ENCODE assay signal across 8 cellular contexts in genomic region chr17:65099941-65100315, GRCh38. TPM values are rescaled to one million over a fixed set of nuclear protein-coding genes. Genes with fewer than 3 reads are reported as not detected.
DNase-seq lines count a peak whose midpoint lies in the region; ATAC-seq and TF ChIP-seq lines count a peak whose summit lies in the region.

No MANE protein-coding gene starts in this region.

- H3K4ac ChIP-seq in neuronal stem cell (ENCODE audit: low read length), result no peak overlapping the region

- H3K27ac Mint-ChIP-seq in activated CD8-positive, alpha-beta T cell treated with anti-CD3 and anti-CD28 coated beads, Interleukin-2, amount 10 ng/mL, durations not matched to agents 7 days and 5 days, result peak overlapping the region; percentile 81

- H2BK12ac ChIP-seq in neuronal stem cell (ENCODE audit: low read length), result no peak overlapping the region

- no peaks in the 10 kb centered on the region for H3K9me3 Mint-ChIP-seq in activated CD8-positive, alpha-beta T cell treated with anti-CD3 and anti-CD28 coated beads, Interleukin-2, amount 10 ng/mL, durations not matched to agents 7 days and 5 days (ENCODE audit: insufficient read depth)

- TF ChIP-seq CTCF in LNCaP clone FGC (IDR thresholded peaks at IDR 0.05; ENCODE audit: control insufficient read depth, extremely low read depth, insufficient read depth) (no peak), suprapubic skin (IDR thresholded peaks at IDR 0.05) (no peak)

- CTCF ChIA-PET in activated CD8-positive, alpha-beta T cell treated with anti-CD3 and anti-CD28 coated beads, Interleukin-2, amount 10 ng/mL, durations not matched to agents 7 days and 5 days (lab: Charles Lee), result interaction anchor here (0.7 to 5.1 kb wide), 30 partner anchors 9 to 180 kb away, joined by 3 to 40 read pairs (median 5); partner anchors contain the start of genes GNA13, LRRC37A3 and RGS9

- no peak for TF ChIP-seq POLR2A in suprapubic skin (IDR thresholded peaks at IDR 0.05)

- H3K9me3 ChIP-seq in neuronal stem cell (replicated peaks in 1 of 2; ENCODE audit: control insufficient read depth in 2 of 2, insufficient read depth in 1 of 2, low read depth in 1 of 2, low read length in 2 of 2), result no peaks in the 10 kb centered on the region
- H3K9me3 ChIP-seq in suprapubic skin, result no peaks in the 10 kb centered on the region

- H2AK5ac ChIP-seq in neuronal stem cell (ENCODE audit: low read depth, low read length), result no peak overlapping the region

- no peak overlapping the region for H2BK120ac ChIP-seq in neuronal stem cell (ENCODE audit: low read depth, low read length)

- H3K27me3 ChIP-seq in H7 (ENCODE audit: control insufficient read depth, insufficient read depth, low read length) (no peaks in the 10 kb centered on the region), neuronal stem cell (ENCODE audit: control insufficient read depth in 3 of 3, insufficient read depth in 3 of 3, low read depth in 1 of 3, low read length in 3 of 3) (peaks cover 0 to 2% (median 0%) of the 10 kb centered on the region in 3 experiments), suprapubic skin (no peaks in the 10 kb centered on the region)

- H3K79me1 ChIP-seq in neuronal stem cell (ENCODE audit: low read depth, low read length), result no peaks in the 10 kb centered on the region

- H3K9ac ChIP-seq in neuronal stem cell (ENCODE audit: low read depth, low read length, poor library complexity), result no peak overlapping the region

- H3K36me3 ChIP-seq in H7 (replicated peaks; ENCODE audit: control insufficient read depth, insufficient read depth, low read length) (no peaks in the 10 kb centered on the region; the same call in 1 of the 2 replicates), neuronal stem cell (replicated peaks in 1 of 2; ENCODE audit: control insufficient read depth in 2 of 2, insufficient read depth in 2 of 2, low read length in 2 of 2) (no peaks in the 10 kb centered on the region), suprapubic skin (no peaks in the 10 kb centered on the region)

- H3K4me1 Mint-ChIP-seq in activated CD8-positive, alpha-beta T cell treated with anti-CD3 and anti-CD28 coated beads, Interleukin-2, amount 10 ng/mL, durations not matched to agents 7 days and 5 days (ENCODE audit: low read depth), result peaks cover 18% of the 10 kb centered on the region

- H3K14ac ChIP-seq in neuronal stem cell (ENCODE audit: low read length), result no peak overlapping the region

- no peak overlapping the region for H3K18ac ChIP-seq in neuronal stem cell (ENCODE audit: low read length)

- peak overlapping the region; percentile 72 for H3K4me3 Mint-ChIP-seq in activated CD8-positive, alpha-beta T cell treated with anti-CD3 and anti-CD28 coated beads, Interleukin-2, amount 10 ng/mL, durations not matched to agents 7 days and 5 days

- no peak overlapping the region for H4K8ac ChIP-seq in neuronal stem cell (ENCODE audit: low read depth, low read length)

- peaks cover 7% of the 10 kb centered on the region for H3K27me3 Mint-ChIP-seq in activated CD8-positive, alpha-beta T cell treated with anti-CD3 and anti-CD28 coated beads, Interleukin-2, amount 10 ng/mL, durations not matched to agents 7 days and 5 days (ENCODE audit: low read depth)

- POLR2A ChIA-PET in activated CD8-positive, alpha-beta T cell treated with anti-CD3 and anti-CD28 coated beads, Interleukin-2, amount 10 ng/mL, durations not matched to agents 7 days and 5 days (lab: Charles Lee), result interaction anchor here (0.6 to 1.8 kb wide), 4 partner anchors 22 to 114 kb away, joined by 3 to 6 read pairs (median 4); no protein-coding TSS in a partner anchor

- H3K4me1 ChIP-seq in neuronal stem cell (ENCODE audit: control insufficient read depth in 2 of 2, insufficient read depth in 1 of 2, low read depth in 1 of 2, low read length in 2 of 2) (peaks cover 0 to 5% of the 10 kb centered on the region in 2 donors), suprapubic skin (peaks cover 28% of the 10 kb centered on the region)

- H4K91ac ChIP-seq in neuronal stem cell (ENCODE audit: low read depth, low read length, poor library complexity), result no peak overlapping the region

- no peak overlapping the region for H2BK15ac ChIP-seq in neuronal stem cell (ENCODE audit: low read length)

- H3K27ac ChIP-seq in epithelial cell of prostate (peak overlapping the region; percentile 75), neuronal stem cell (replicated peaks; ENCODE audit: low read length) (no peak overlapping the region), suprapubic skin (peak overlapping the region; percentile 55)

- H3K36me3 Mint-ChIP-seq in activated CD8-positive, alpha-beta T cell treated with anti-CD3 and anti-CD28 coated beads, Interleukin-2, amount 10 ng/mL, durations not matched to agents 7 days and 5 days (ENCODE audit: low read depth), result no peaks in the 10 kb centered on the region

- DNase-seq in H7 (peak; percentile 42), LNCaP clone FGC (ENCODE audit: low read depth) (no peak), epithelial cell of prostate (ENCODE audit: low read depth, low spot score) (peak; percentile 68), neuronal stem cell (ENCODE audit: low spot score) (no peak), suprapubic skin (ENCODE audit: low spot score in 2 of 2) (peak; percentile 84 to 90), posterior cingulate gyrus (no peak)
- DNase-seq in activated CD8-positive, alpha-beta T cell treated with anti-CD3 and anti-CD28 coated beads, Interleukin-2, amount 10 ng/mL, durations not matched to agents 7 days and 5 days, result peak; percentile 73

- intact Hi-C loops in posterior cingulate gyrus (cut with DNase I), result loop anchor here (5.0 kb wide), 3 partner anchors 37 to 123 kb away; partner anchors contain the start of gene RGS9

- WGBS in neuronal stem cell (ENCODE audit: extremely low coverage in 2 of 2, insufficient read length in 2 of 2, insufficient replicate concordance in 1 of 2), 2 donors, result no CpG with 5 or more reads among the region's 5 CpGs
- WGBS in suprapubic skin, result 8% methylated on average over 5 of the region's 5 CpGs

- TF ChIP-seq EP300 in suprapubic skin (IDR thresholded peaks at IDR 0.05), result no peak

- no peak overlapping the region for H2BK5ac ChIP-seq in neuronal stem cell (ENCODE audit: low read length)

- peak overlapping the region; percentile 98 for H2AFZ ChIP-seq in neuronal stem cell (ENCODE audit: low read length)

- H3K4me2 ChIP-seq in neuronal stem cell (ENCODE audit: insufficient read depth, low read length, poor library complexity, severe bottlenecking), result peak overlapping the region; percentile 65

- H3K4me3 ChIP-seq in H7 (ENCODE audit: insufficient read depth, low read depth, low read length), result peak overlapping the region; percentile 24; the same call in 1 of the 2 replicates
- H3K4me3 ChIP-seq in LNCaP clone FGC (ENCODE audit: low read depth, low read length), result peak overlapping the region; percentile 55
- H3K4me3 ChIP-seq in neuronal stem cell (ENCODE audit: low read length in 2 of 2), result peak overlapping the region in 1 of 2 donors; percentile 52
- H3K4me3 ChIP-seq in suprapubic skin, result peak overlapping the region; percentile 56

- H3K23ac ChIP-seq in neuronal stem cell (ENCODE audit: low read depth, low read length, poor library complexity), result no peak overlapping the region

- ATAC-seq in GM18499 (IDR thresholded peaks at IDR 0.05; ENCODE audit: insufficient read depth, unreplicated experiment), result peak; percentile 56
- ATAC-seq in activated CD8-positive, alpha-beta T cell treated with anti-CD3 and anti-CD28 coated beads, Interleukin-2, amount 10 ng/mL, durations not matched to agents 7 days and 5 days, result peak; percentile 42

RNA-seq across cellular contexts. Expression of gene RGS9, which starts 37.2 kb away (rescaled TPM):
- 5.1 and 7.9 TPM in 2 replicates for total RNA-seq in H7 (2014; rRNA removed; shearing (Covaris generic))
- 1 to 10 TPM; 4.8 to 5.7 TPM for total RNA-seq in activated CD8-positive, alpha-beta T cell treated with anti-CD3 and anti-CD28 coated beads, Interleukin-2, amount 10 ng/mL, durations not matched to agents 7 days and 5 days
- polyA plus RNA-seq in neuronal stem cell (2013, experiment 1 of 2), result 8.1 TPM
- 7.6 TPM for polyA plus RNA-seq in neuronal stem cell (2013, experiment 2 of 2)
- total RNA-seq in suprapubic skin, result 1 to 10 TPM; 1.1 to 8.5 (median 3.6) TPM

RNA-seq across cellular contexts. Expression of gene GNA13, which starts 43.4 kb away (rescaled TPM):
- total RNA-seq in H7 (2014; rRNA removed; shearing (Covaris generic)), result 50.4 and 58.0 TPM in 2 replicates
- total RNA-seq in activated CD8-positive, alpha-beta T cell treated with anti-CD3 and anti-CD28 coated beads, Interleukin-2, amount 10 ng/mL, durations not matched to agents 7 days and 5 days, result 10 to 100 TPM; 67.7 to 73.1 TPM
- polyA plus RNA-seq in neuronal stem cell (2013, experiment 1 of 2), result 28.1 TPM
- polyA plus RNA-seq in neuronal stem cell (2013, experiment 2 of 2), result 29.3 TPM
- total RNA-seq in suprapubic skin, result 10 to 100 TPM; 36.7 to 45.0 (median 38.6) TPM

Comparison
In these comparisons a context has a peak if more than half of its experiments do, and no peak if none do; other contexts are left out.
1. DNase-seq: peak in H7 (single experiment), activated CD8-positive, alpha-beta T cell treated with anti-CD3 and anti-CD28 coated beads, Interleukin-2, amount 10 ng/mL, durations not matched to agents 7 days and 5 days (single experiment), epithelial cell of prostate (single experiment) and suprapubic skin (2 of 2); none in LNCaP clone FGC (single experiment), neuronal stem cell (single experiment) and posterior cingulate gyrus (0 of 10).